Comparison of ENCODE assay signal across 8 cellular contexts in the genomic region with DNA sequence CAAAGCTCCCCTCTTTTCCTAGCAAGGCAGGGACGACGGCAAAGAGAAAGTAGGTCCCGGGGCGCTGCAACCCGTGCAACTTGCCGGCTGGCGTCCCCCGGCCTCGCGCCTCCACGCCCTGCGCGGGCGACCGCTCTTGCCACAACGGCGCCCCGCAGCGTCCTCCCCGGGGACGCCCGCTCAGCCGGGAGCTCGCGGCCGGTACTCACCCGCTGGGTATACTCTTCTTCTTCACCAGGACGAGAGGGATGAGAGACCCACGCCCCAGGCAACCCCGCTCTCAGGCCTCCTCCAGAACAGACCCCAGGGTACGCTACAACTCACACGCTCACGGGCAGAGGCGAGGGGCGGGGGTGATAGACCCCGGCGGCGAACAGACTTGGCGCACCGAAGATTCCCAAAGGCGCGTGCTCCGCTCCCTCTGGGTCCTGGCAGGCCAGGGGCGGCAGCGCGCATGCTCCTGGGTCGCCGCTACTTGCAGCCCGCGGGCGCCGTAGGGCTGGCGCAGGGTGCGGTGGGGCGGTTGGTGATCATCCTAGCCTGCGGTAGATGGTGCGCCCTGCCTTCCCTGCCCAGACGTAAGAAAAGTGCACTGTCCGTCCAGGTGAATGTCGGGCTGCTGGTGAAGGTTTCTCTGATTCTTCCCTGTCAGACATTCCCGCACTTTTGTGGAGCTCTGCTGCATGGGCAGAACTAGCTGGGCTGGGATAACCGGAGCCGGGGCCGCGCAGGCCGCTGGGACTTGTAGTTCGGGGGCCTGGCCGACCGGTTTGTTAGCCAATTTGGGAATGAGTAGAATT. TPM values are rescaled to one million over a fixed set of nuclear protein-coding genes. Genes with fewer than 3 reads are reported as not detected.
DNase-seq lines count a peak whose midpoint lies in the region; ATAC-seq, FAIRE-seq and TF ChIP-seq lines count a peak whose summit lies in the region.

A gene with protein sequence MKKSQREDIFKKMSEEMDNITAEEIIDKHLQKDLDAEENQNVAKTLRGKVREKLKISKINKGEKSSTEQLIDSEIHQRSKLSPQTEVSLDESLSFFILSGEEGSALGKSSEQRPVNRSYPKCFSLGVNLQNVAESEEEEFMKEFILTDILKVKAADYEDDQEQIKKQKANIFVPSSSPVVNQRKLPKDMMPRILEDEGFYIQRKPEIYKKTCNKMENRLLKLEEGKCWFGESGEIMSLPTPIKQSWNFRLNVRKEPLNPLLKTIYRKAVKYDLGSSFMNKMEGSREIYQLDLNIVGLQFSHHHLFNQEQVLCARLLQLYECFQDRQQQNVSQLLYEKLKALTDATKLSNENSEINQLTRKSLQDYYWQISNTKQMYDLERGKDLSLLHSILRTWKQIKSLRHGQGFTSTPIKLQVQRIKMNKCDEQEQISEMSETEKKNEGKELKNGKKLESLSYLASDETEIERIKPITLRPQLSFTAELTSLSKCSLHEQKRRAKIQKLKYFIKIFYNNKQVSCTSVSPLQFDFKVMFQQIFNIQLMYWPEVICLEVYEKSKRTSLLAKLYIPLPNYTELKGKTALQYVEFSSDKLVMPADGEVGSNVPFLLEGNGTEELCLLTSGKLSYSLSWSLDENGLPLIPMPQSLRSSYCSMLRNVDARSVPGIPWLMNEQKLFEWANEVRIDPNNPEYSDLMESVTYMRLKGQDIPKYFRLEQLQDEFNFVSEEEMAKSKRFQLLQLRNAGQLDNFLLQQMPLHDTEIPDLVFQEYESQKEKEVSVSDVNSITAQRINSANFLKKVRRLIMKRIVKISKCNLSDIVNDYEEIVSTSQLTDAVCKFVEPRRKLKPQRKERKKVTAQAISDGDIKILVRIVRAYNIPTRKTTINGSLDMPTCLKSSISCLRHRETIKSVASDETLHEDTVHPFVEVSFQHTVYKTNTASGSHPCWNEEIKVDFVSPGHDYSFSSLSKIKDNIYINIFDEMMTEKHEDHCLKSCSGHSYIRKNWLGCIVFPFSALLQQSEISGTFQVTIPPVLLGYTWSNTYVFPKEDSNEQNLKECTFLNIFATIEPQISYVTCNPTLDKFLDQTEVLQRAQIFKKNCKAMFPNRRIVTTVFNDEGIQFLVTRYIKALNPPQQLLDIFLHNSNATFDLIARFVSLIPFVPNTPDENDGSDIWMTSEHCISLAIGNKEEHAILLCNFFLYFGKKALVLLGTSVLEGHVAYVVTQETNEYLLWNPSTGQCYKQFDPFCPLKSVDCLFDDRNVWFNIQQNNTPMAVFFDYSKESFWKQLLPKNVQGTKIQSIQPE (N-terminal part only) (plus strand): TSS at position 522 of the 800 bp plus-strand sequence. CDS start 3,349 bp downstream, outside the sequence.

- peak within 1 kb of the TSS; percentile 74; the same call in 1 of the 2 replicates for H2AFZ ChIP-seq in Karpas-422 (ENCODE audit: low read length)

- peak; percentile 41 for FAIRE-seq in G401.6 (lab: Jason Lieb, UNC)

- H3K27ac ChIP-seq in Karpas-422 (ENCODE audit: low read length), result no peak within 1 kb of the TSS
- H3K27ac ChIP-seq in SJSA1, result peak within 1 kb of the TSS; percentile 29; the same call in 1 of the 2 replicates
- H3K27ac ChIP-seq in thoracic aorta, result peak within 1 kb of the TSS; percentile 83 to 89

- peaks cover 11% of the 10 kb centered on the region for H3K79me2 ChIP-seq in Karpas-422 (ENCODE audit: low read length)

- ATAC-seq in GM21825 (IDR thresholded peaks at IDR 0.05; ENCODE audit: unreplicated experiment), result peak; percentile 87
- peak; percentile 71 for ATAC-seq in thoracic aorta (ENCODE audit: insufficient number of reproducible peaks, low FRiP score, low read depth)

- H3K9ac ChIP-seq in Karpas-422 (ENCODE audit: low read length), result peak within 1 kb of the TSS; percentile 81

- H3K4me1 ChIP-seq in Karpas-422 (ENCODE audit: low read length), result peaks cover 18% of the 10 kb centered on the region
- 0 out of 2 replicates have a peak, but pooled peaks cover 3% of the 10 kb centered on the region for H3K4me1 ChIP-seq in SJSA1 (replicated peaks)
- H3K4me1 ChIP-seq in thoracic aorta (ENCODE audit: control insufficient read depth in 1 of 2, low read depth in 2 of 2), result peaks cover 11 to 30% of the 10 kb centered on the region in 2 donors

- H3K4me3 ChIP-seq in Karpas-422 (ENCODE audit: low read length), result peak within 1 kb of the TSS; percentile 75
- H3K4me3 ChIP-seq in SJSA1, result peak within 1 kb of the TSS; percentile 56
- H3K4me3 ChIP-seq in thoracic aorta, result peak within 1 kb of the TSS; percentile 87

- H3K36me3 ChIP-seq in Karpas-422 (ENCODE audit: insufficient read depth, low read length) (no peaks in the 10 kb centered on the region), SJSA1 (no peaks in the 10 kb centered on the region), thoracic aorta (no peaks in the 10 kb centered on the region)

- no peaks in the 10 kb centered on the region for H4K20me1 ChIP-seq in Karpas-422 (ENCODE audit: insufficient read depth, low read depth, low read length)

- H3K9me3 ChIP-seq in Karpas-422 (ENCODE audit: low read length) (no peaks in the 10 kb centered on the region), SJSA1 (replicated peaks) (no peaks in the 10 kb centered on the region), thoracic aorta (no peaks in the 10 kb centered on the region)

- peak; percentile 75 for DNase-seq in Karpas-422
- peak; percentile 83 to 95 for DNase-seq in SJSA1 (ENCODE audit: low read depth in 1 of 2, low spot score in 2 of 2)
- DNase-seq in activated naive CD4-positive, alpha-beta T cell treated with anti-CD3 and anti-CD28 coated beads, Interleukin-2, amount 50 U/mL, for 16 hours, result peak; percentile 78
- peak; percentile 33 for DNase-seq in glomerular endothelial cell (ENCODE audit: extremely low read depth, low read depth, low spot score)
- DNase-seq in occipital lobe (lab: John Stamatoyannopoulos, UW), result peak; percentile 87
- DNase-seq in thoracic aorta (ENCODE audit: low spot score), result peak; percentile 55

- TF ChIP-seq CTCF in thoracic aorta (IDR thresholded peaks at IDR 0.05), result no peak

- H3K9me2 ChIP-seq in Karpas-422 (replicated peaks; ENCODE audit: insufficient read depth, low read length), result no peaks in the 10 kb centered on the region

- H3K4me2 ChIP-seq in Karpas-422 (ENCODE audit: low read depth, low read length, poor library complexity, severe bottlenecking), result peak within 1 kb of the TSS; percentile 89

- H3K27me3 ChIP-seq in Karpas-422 (ENCODE audit: low read length) (no peaks in the 10 kb centered on the region), SJSA1 (replicated peaks) (peaks cover 10% of the 10 kb centered on the region; the same call in 1 of the 2 replicates), thoracic aorta (replicated peaks; ENCODE audit: insufficient read depth) (no peaks in the 10 kb centered on the region)

RNA-seq across cellular contexts. Expression of the gene that starts here (rescaled TPM):
- 0.30 TPM in 1 of 2 replicates, not detected in the other for total RNA-seq in Karpas-422 (2014; rRNA removed; shearing (Covaris generic); ENCODE audit: low replicate concordance)
- total RNA-seq in SJSA1 (2014; rRNA removed; shearing (Covaris generic)), result 0.08 TPM in 1 of 2 replicates, not detected in the other
- total RNA-seq in glomerular endothelial cell (0.47 TPM in 1 of 2 replicates, not detected in the other), occipital lobe (2.0 TPM), thoracic aorta (1 to 10 TPM; 6.2 to 9.8 TPM)

Comparison
In these comparisons a context has a peak if more than half of its experiments do, and no peak if none do; other contexts are left out.
1. Peak in DNase-seq, H3K4me3 ChIP-seq, H3K9ac ChIP-seq and H3K4me2 ChIP-seq in Karpas-422; RNA of the gene not detected or under 1 TPM.
2. Peak in DNase-seq, H3K4me3 ChIP-seq and H3K27ac ChIP-seq in SJSA1; RNA of the gene not detected or under 1 TPM.
3. Peak in DNase-seq in glomerular endothelial cell; RNA of the gene not detected or under 1 TPM.
4. DNase-seq: peak in every context shown above with its lines; median percentile 89 in SJSA1; 87 in occipital lobe; 78 in activated naive CD4-positive, alpha-beta T cell treated with anti-CD3 and anti-CD28 coated beads, Interleukin-2, amount 50 U/mL, for 16 hours; 75 in Karpas-422; 55 in thoracic aorta; 33 in glomerular endothelial cell.